22 cellular contexts compared by ENCODE assay signal in the genomic region with DNA sequence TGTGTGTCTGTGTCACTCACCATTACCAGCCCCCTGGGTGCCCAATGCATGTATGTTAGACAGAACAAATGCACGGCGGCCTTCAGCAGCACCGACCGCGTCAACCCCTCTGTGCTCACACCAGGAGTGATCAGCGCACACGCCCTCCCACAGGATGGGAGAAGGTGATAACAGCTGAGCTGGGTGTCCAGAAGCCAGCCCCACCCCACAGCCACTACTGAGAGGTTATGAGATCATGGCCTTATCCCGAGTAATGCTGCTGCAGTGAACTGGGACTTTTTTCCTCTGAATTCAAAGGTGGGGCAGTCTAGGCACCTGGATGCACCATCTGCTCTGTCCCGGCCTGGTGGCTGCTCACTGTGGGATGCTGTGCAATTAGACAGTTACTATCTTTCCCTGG.
DNase-seq lines count a peak whose midpoint lies in the region; ATAC-seq, FAIRE-seq and TF ChIP-seq lines count a peak whose summit lies in the region.
"Had no signal": no experiment of that assay in that cellular context is flagged by ENCODE, and none has a peak within 500 bp of the region (broad histone marks: within the 10 kb centered on the region; RNA-seq: fewer than 3 reads in every experiment).

No MANE protein-coding gene starts in this region.

- no peak overlapping the region for H2AFZ ChIP-seq in K562 (ENCODE audit: low read depth, low read length)
- H2AFZ ChIP-seq: hepatocyte had no signal

- H3K36me3 ChIP-seq in K562 (ENCODE audit: control insufficient read depth, insufficient read depth, low read length): peaks cover 25% of the 10 kb centered on the region; the same call in 1 of the 3 replicates
- no peaks in the 10 kb centered on the region for H3K36me3 ChIP-seq in mucosa of descending colon (ENCODE audit: low read depth)
- H3K36me3 ChIP-seq: SJSA1 had no signal

- H3K79me2 ChIP-seq in K562 (ENCODE audit: control insufficient read depth, insufficient read depth, low read length): peaks cover 7% of the 10 kb centered on the region; the same call in 2 of the 3 replicates
- H3K79me2 ChIP-seq: hepatocyte had no signal

- peak; percentile 89 for FAIRE-seq in K562 (lab: Jason Lieb, UNC)
- FAIRE-seq: astrocyte, GM12891, islet of Langerhans, RCC 7860 had no signal

- H3K9ac ChIP-seq in K562 (ENCODE audit: insufficient read depth in 1 of 2, low read depth in 2 of 2, low read length in 2 of 2): peak overlapping the region in 1 of 2 experiments; percentile 10; a peak in 2 of 4 replicates

- H3K36me3 Mint-ChIP-seq in activated CD4-positive, alpha-beta T cell treated with anti-CD3 and anti-CD28 coated beads for 36 hours (ENCODE audit: low read depth): peaks cover 13% of the 10 kb centered on the region
- no peaks in the 10 kb centered on the region for H3K36me3 Mint-ChIP-seq in MCF 10A (ENCODE audit: insufficient read depth, unreplicated experiment)

- WGBS in K562 (ENCODE audit: insufficient coverage, low coverage, missing lambda C conversion rate): 3% methylated on average over 9 of the region's 9 CpGs

- peaks cover 56% of the 10 kb centered on the region for H3K4me1 Mint-ChIP-seq in activated CD4-positive, alpha-beta T cell treated with anti-CD3 and anti-CD28 coated beads for 36 hours
- H3K4me1 Mint-ChIP-seq in stimulated activated naive CD8-positive, alpha-beta T cell treated with anti-CD3 and anti-CD28 coated beads, Interleukin-15, amount 100 ng/mL, for 72 hours: peaks cover 73% of the 10 kb centered on the region
- H3K4me1 Mint-ChIP-seq in MCF 10A (ENCODE audit: insufficient read depth, unreplicated experiment): no peaks in the 10 kb centered on the region

- intact Hi-C loops in activated CD4-positive, alpha-beta T cell treated with anti-CD3 and anti-CD28 coated beads for 36 hours (cut with DNase I, micrococcal nuclease): no loop called here
- intact Hi-C loops in K562 (cut with micrococcal nuclease) (loop anchor here (10.0 kb wide), 1 partner anchor 68 kb away; no protein-coding TSS in a partner anchor), MCF 10A (cut with micrococcal nuclease) (no loop called here), mucosa of descending colon (cut with DNase I, micrococcal nuclease) (no loop called here)

- no peak for TF ChIP-seq CTCF in K562 (IDR thresholded peaks at IDR 0.05 in 2 of 3, conservative IDR thresholded peaks at IDR 0.05 in 1 of 3; ENCODE audit: insufficient read depth in 2 of 3, low read depth in 1 of 3, low read length in 3 of 3)
- TF ChIP-seq CTCF in GM20000 (IDR thresholded peaks at IDR 0.05; ENCODE audit: extremely low read depth, missing control alignments): no peak
- no peak for TF ChIP-seq CTCF in MCF 10A (IDR thresholded peaks at IDR 0.05; ENCODE audit: unreplicated experiment)
- TF ChIP-seq CTCF in mucosa of descending colon (IDR thresholded peaks at IDR 0.05): no peak

- no peaks in the 10 kb centered on the region for H3K27me3 ChIP-seq in K562 (ENCODE audit: control insufficient read depth in 2 of 2, insufficient read depth in 2 of 2, low read length in 2 of 2)
- H3K27me3 ChIP-seq: hepatocyte, SJSA1 had no signal

- H3K9me3 ChIP-seq in K562 (replicated peaks; ENCODE audit: control insufficient read depth, insufficient read depth, low read depth, low read length) (no peaks in the 10 kb centered on the region), mucosa of descending colon (no peaks in the 10 kb centered on the region)
- H3K9me3 ChIP-seq: SJSA1 had no signal

- H3K4me3 Mint-ChIP-seq in activated CD4-positive, alpha-beta T cell treated with anti-CD3 and anti-CD28 coated beads for 36 hours: no peak overlapping the region
- peak overlapping the region; percentile 14 to 61 for H3K4me3 Mint-ChIP-seq in stimulated activated naive CD8-positive, alpha-beta T cell treated with anti-CD3 and anti-CD28 coated beads, Interleukin-15, amount 100 ng/mL, for 72 hours
- H3K4me3 Mint-ChIP-seq in MCF 10A (ENCODE audit: unreplicated experiment): no peak overlapping the region

- TF ChIP-seq POLR2A in K562 (conservative IDR thresholded peaks at IDR 0.05): no peak

- no peak for TF ChIP-seq EP300 in K562 (IDR thresholded peaks at IDR 0.05; ENCODE audit: low read length)

- H3K4me2 ChIP-seq in K562 (ENCODE audit: insufficient read depth, low read length): peak overlapping the region; percentile 70
- H3K4me2 ChIP-seq: hepatocyte had no signal

- ATAC-seq in activated CD4-positive, alpha-beta T cell treated with anti-CD3 and anti-CD28 coated beads for 36 hours: peak; percentile 36
- no peak for ATAC-seq in stimulated activated naive CD8-positive, alpha-beta T cell treated with anti-CD3 and anti-CD28 coated beads, Interleukin-15, amount 100 ng/mL, for 72 hours
- ATAC-seq in stimulated activated naive CD8-positive, alpha-beta T cell treated with anti-CD3 and anti-CD28 coated beads, Interleukin-15, Interleukin-2, amounts not matched to agents 100 U/mL and 50 U/mL, for 24 hours: no peak
- ATAC-seq in K562 (peak; percentile 100), mucosa of descending colon (no peak)
- ATAC-seq: HCT116 had no signal

- no TSS peak for BruUV-seq in K562 (replicated peaks; lab: Mats Ljungman, UMichigan)
- no TSS peak for BruUV-seq in MCF 10A (replicated peaks; lab: Mats Ljungman, UMichigan)

- H3K4me1 ChIP-seq in K562 (replicated peaks in 1 of 2; ENCODE audit: control insufficient read depth in 2 of 2, insufficient read depth in 2 of 2, low read length in 2 of 2) (peaks cover 7 to 12% of the 10 kb centered on the region in 2 experiments; a peak in 3 of 5 replicates), mucosa of descending colon (ENCODE audit: low read depth) (no peaks in the 10 kb centered on the region)
- H3K4me1 ChIP-seq: SJSA1 had no signal

- H3K4me3 ChIP-seq in K562 (no peak overlapping the region), mucosa of descending colon (no peak overlapping the region)
- H3K4me3 ChIP-seq: hepatocyte, SJSA1 had no signal

- CTCF ChIA-PET in activated CD4-positive, alpha-beta T cell treated with anti-CD3 and anti-CD28 coated beads for 36 hours (lab: Charles Lee): no interaction called here
- CTCF ChIA-PET in K562 (lab: Yijun Ruan, JAX; ENCODE audit: low intra/inter-chr PET ratio) (no interaction called here), MCF 10A (lab: Yijun Ruan, JAX) (no interaction called here)

- no peaks in the 10 kb centered on the region for H3K27me3 Mint-ChIP-seq in activated CD4-positive, alpha-beta T cell treated with anti-CD3 and anti-CD28 coated beads for 36 hours
- no peaks in the 10 kb centered on the region for H3K27me3 Mint-ChIP-seq in stimulated activated naive CD8-positive, alpha-beta T cell treated with anti-CD3 and anti-CD28 coated beads, Interleukin-15, amount 100 ng/mL, for 72 hours
- no peaks in the 10 kb centered on the region for H3K27me3 Mint-ChIP-seq in MCF 10A (ENCODE audit: insufficient read depth, unreplicated experiment)
- H3K27me3 Mint-ChIP-seq: progenitor cell of endocrine pancreas had no signal

- H3K9me1 ChIP-seq in K562 (ENCODE audit: control insufficient read depth, insufficient read depth, low read length): peaks cover 5% of the 10 kb centered on the region

- peaks cover 8% of the 10 kb centered on the region; the same call in 1 of the 2 replicates for H4K20me1 ChIP-seq in K562 (replicated peaks; ENCODE audit: control insufficient read depth, insufficient read depth, low read length)

- POLR2A ChIA-PET in activated CD4-positive, alpha-beta T cell treated with anti-CD3 and anti-CD28 coated beads for 36 hours (lab: Charles Lee): no interaction called here
- POLR2A ChIA-PET in K562 (lab: Yijun Ruan, JAX) (no interaction called here), MCF 10A (lab: Yijun Ruan, JAX) (no interaction called here)

- H3K27ac Mint-ChIP-seq in activated CD4-positive, alpha-beta T cell treated with anti-CD3 and anti-CD28 coated beads for 36 hours: no peak overlapping the region
- no peak overlapping the region for H3K27ac Mint-ChIP-seq in stimulated activated naive CD8-positive, alpha-beta T cell treated with anti-CD3 and anti-CD28 coated beads, Interleukin-15, amount 100 ng/mL, for 72 hours
- H3K27ac Mint-ChIP-seq in MCF 10A (ENCODE audit: low read depth, unreplicated experiment): no peak overlapping the region
- H3K27ac Mint-ChIP-seq: progenitor cell of endocrine pancreas had no signal

- no peaks in the 10 kb centered on the region for H3K9me3 Mint-ChIP-seq in activated CD4-positive, alpha-beta T cell treated with anti-CD3 and anti-CD28 coated beads for 36 hours (ENCODE audit: low read depth)
- H3K9me3 Mint-ChIP-seq in stimulated activated naive CD8-positive, alpha-beta T cell treated with anti-CD3 and anti-CD28 coated beads, Interleukin-15, amount 100 ng/mL, for 72 hours: no peaks in the 10 kb centered on the region
- H3K9me3 Mint-ChIP-seq in MCF 10A (ENCODE audit: unreplicated experiment): no peaks in the 10 kb centered on the region

- no peak overlapping the region; the same call in 2 of the 3 replicates for H3K27ac ChIP-seq in K562 (ENCODE audit: extremely low read depth, low read depth, low read length)
- H3K27ac ChIP-seq: epithelial cell of prostate, hepatocyte, SJSA1 had no signal

- no peak for TF ChIP-seq RAD21 in K562 (CRISPR knock-in tag; conservative IDR thresholded peaks at IDR 0.05 in 1 of 2, IDR thresholded peaks at IDR 0.05 in 1 of 2)

- no peak for DNase-seq in activated CD4-positive, alpha-beta T cell treated with anti-CD3 and anti-CD28 coated beads for 36 hours
- DNase-seq in activated CD4-positive, alpha-beta T cell treated with anti-CD3 and anti-CD28 coated beads, Interleukin-2, amount 50 U/mL, for 48 hours: no peak
- no peak for DNase-seq in stimulated activated naive CD8-positive, alpha-beta T cell treated with anti-CD3 and anti-CD28 coated beads, Interleukin-15, amount 100 ng/mL, for 72 hours
- no peak for DNase-seq in stimulated activated naive CD8-positive, alpha-beta T cell treated with anti-CD3 and anti-CD28 coated beads, Interleukin-15, Interleukin-2, amounts not matched to agents 100 U/mL and 50 U/mL, for 24 hours
- DNase-seq in K562 (ENCODE audit: extremely low read depth in 1 of 4, low spot score in 3 of 4) (peak; percentile 44 to 85 (median 64)), GM20000 (ENCODE audit: low spot score) (no peak), MCF 10A (ENCODE audit: unreplicated experiment) (no peak), mucosa of descending colon (no peak)
- DNase-seq: 8988T, activated gamma-delta T cell treated with Interleukin-2 at 50 U/mL for 16 hours, foreskin fibroblast, NCI-H1436 treated with DMSO at 0.1 percent for 48 hours, NCI-H510A treated with DMSO at 0.1 percent for 48 hours had no signal

- in situ Hi-C loops in K562 (cut with MboI): loop anchor here (5.0 kb wide), 1 partner anchor 526 kb away; no protein-coding TSS in a partner anchor

TF ChIP-seq in K562, 482 proteins besides CTCF, POLR2A, EP300 and RAD21 (continues in another document):
- TF ChIP-seq TCF3 (CRISPR knock-in tag; IDR thresholded peaks at IDR 0.05) (peak; percentile 72), NRF1 (conservative IDR thresholded peaks at IDR 0.05 in 1 of 2, IDR thresholded peaks at IDR 0.05 in 1 of 2) (0 out of 4 replicates have a peak, but pooled peaks of 1 of the 2 experiments have one; percentile 20), XRCC3 (IDR thresholded peaks at IDR 0.05) (no peak), JUN (IDR thresholded peaks at IDR 0.05; ENCODE audit: borderline replicate concordance, low read depth, low read length) (peak; percentile 56; the same call in 1 of the 2 replicates), JUN (CRISPR knock-in tag; IDR thresholded peaks at IDR 0.05; ENCODE audit: borderline replicate concordance) (no peak)

Comparison
In these comparisons a context has a peak if more than half of its experiments do, and no peak if none do; other contexts are left out.
1. ATAC-seq: peak in activated CD4-positive, alpha-beta T cell treated with anti-CD3 and anti-CD28 coated beads for 36 hours (single experiment) and K562 (single experiment); none in stimulated activated naive CD8-positive, alpha-beta T cell treated with anti-CD3 and anti-CD28 coated beads, Interleukin-15, amount 100 ng/mL, for 72 hours (single experiment), stimulated activated naive CD8-positive, alpha-beta T cell treated with anti-CD3 and anti-CD28 coated beads, Interleukin-15, Interleukin-2, amounts not matched to agents 100 U/mL and 50 U/mL, for 24 hours (single experiment) and mucosa of descending colon (single experiment).
2. DNase-seq: peak in K562 (4 of 4); none in activated CD4-positive, alpha-beta T cell treated with anti-CD3 and anti-CD28 coated beads for 36 hours (single experiment), activated CD4-positive, alpha-beta T cell treated with anti-CD3 and anti-CD28 coated beads, Interleukin-2, amount 50 U/mL, for 48 hours (0 of 2), stimulated activated naive CD8-positive, alpha-beta T cell treated with anti-CD3 and anti-CD28 coated beads, Interleukin-15, amount 100 ng/mL, for 72 hours (0 of 2), stimulated activated naive CD8-positive, alpha-beta T cell treated with anti-CD3 and anti-CD28 coated beads, Interleukin-15, Interleukin-2, amounts not matched to agents 100 U/mL and 50 U/mL, for 24 hours (single experiment), GM20000 (single experiment), MCF 10A (single experiment) and mucosa of descending colon (0 of 3).
3. H3K4me3 Mint-ChIP-seq: peak in stimulated activated naive CD8-positive, alpha-beta T cell treated with anti-CD3 and anti-CD28 coated beads, Interleukin-15, amount 100 ng/mL, for 72 hours (2 of 2); none in activated CD4-positive, alpha-beta T cell treated with anti-CD3 and anti-CD28 coated beads for 36 hours (single experiment) and MCF 10A (single experiment).